ENCODE assay signal across 8 cellular contexts in genomic region chr18:7452331-7452730, GRCh38.
DNase-seq lines count a peak whose midpoint lies in the region; ATAC-seq and TF ChIP-seq lines count a peak whose summit lies in the region.

No MANE protein-coding gene starts in this region.

- H3K79me2 ChIP-seq in GM23338 (replicated peaks; ENCODE audit: insufficient read depth) (no peaks in the 10 kb centered on the region), parathyroid adenoma (no peaks in the 10 kb centered on the region)

- no peak overlapping the region for H3K4me2 ChIP-seq in GM23338
- no peak overlapping the region for H3K4me2 ChIP-seq in parathyroid adenoma (ENCODE audit: low read length)

- H3K4me3 Mint-ChIP-seq in GM23338 = no peak overlapping the region

- H2AFZ ChIP-seq in GM23338 (peak overlapping the region; percentile 91), parathyroid adenoma (no peak overlapping the region)

- TF ChIP-seq CTCF in AG09319 (IDR thresholded peaks at IDR 0.05; ENCODE audit: low read depth, low read length) (peak; percentile 64), GM23338 (conservative IDR thresholded peaks at IDR 0.05; ENCODE audit: low read depth in 2 of 2) (peak; percentile 66 to 70), fibroblast of pulmonary artery (IDR thresholded peaks at IDR 0.05; ENCODE audit: low read length, missing control alignments) (peak; percentile 72), parathyroid adenoma (IDR thresholded peaks at IDR 0.05) (peak; percentile 33)

- H3K9me3 Mint-ChIP-seq in GM23338 = no peaks in the 10 kb centered on the region

- no peak overlapping the region for H3K27ac ChIP-seq in GM23338 (ENCODE audit: low read depth)
- no peak overlapping the region for H3K27ac ChIP-seq in parathyroid adenoma

- ATAC-seq in GM23338 (peak; percentile 99), HG03135 (IDR thresholded peaks at IDR 0.05; ENCODE audit: unreplicated experiment) (no peak)

- H3F3A ChIP-seq in GM23338 (replicated peaks; ENCODE audit: low read depth) = no peaks in the 10 kb centered on the region

- H3K4me3 ChIP-seq in GM23338 = no peak overlapping the region
- H3K4me3 ChIP-seq in fibroblast of pulmonary artery (replicated peaks; ENCODE audit: low read depth, low read length) = no peak overlapping the region
- H3K4me3 ChIP-seq in parathyroid adenoma (ENCODE audit: low read depth, low read length) = no peak overlapping the region

- H3K27ac Mint-ChIP-seq in GM23338 = no peak overlapping the region; the same call in 1 of the 2 replicates

- peaks cover 10% of the 10 kb centered on the region for H3K27me3 Mint-ChIP-seq in GM23338 (ENCODE audit: insufficient read depth, low read depth, poor library complexity)

- no peaks in the 10 kb centered on the region for H3K36me3 Mint-ChIP-seq in GM23338 (ENCODE audit: low read depth)

- H3K9ac ChIP-seq in parathyroid adenoma = no peak overlapping the region

- H3K4me1 Mint-ChIP-seq in GM23338 = peaks cover 5% of the 10 kb centered on the region

- DNase-seq in AG09319 (ENCODE audit: extremely low read depth, low read depth) (no peak), GM23338 (ENCODE audit: low spot score) (peak; percentile 81), RKO (ENCODE audit: low spot score) (peak; percentile 60), fibroblast of pulmonary artery (ENCODE audit: low read depth) (peak; percentile 37), DMS153 treated with DMSO at 0.1 percent for 48 hours (lab: John Stamatoyannopoulos, UW; ENCODE audit: unreplicated experiment) (no peak)
- DNase-seq in stimulated activated CD4-positive, alpha-beta T cell treated with anti-CD3 and anti-CD28 coated beads, Interleukin-12 subunit alpha, Interleukin-12 subunit beta, amount 100 ng/mL, for 4 hours = no peak

- no peaks in the 10 kb centered on the region for H3K9me2 ChIP-seq in GM23338 (ENCODE audit: insufficient read depth)

- H4K20me1 ChIP-seq in GM23338 (replicated peaks; ENCODE audit: insufficient read depth) = no peaks in the 10 kb centered on the region

- H3K36me3 ChIP-seq in GM23338 (ENCODE audit: insufficient read depth) = no peaks in the 10 kb centered on the region
- no peaks in the 10 kb centered on the region for H3K36me3 ChIP-seq in parathyroid adenoma (ENCODE audit: control insufficient read depth, insufficient read depth, low read length)

- H3K4me1 ChIP-seq in GM23338 (ENCODE audit: insufficient read depth) (no peaks in the 10 kb centered on the region; the same call in 1 of the 2 replicates), parathyroid adenoma (no peaks in the 10 kb centered on the region)

- H3K9me3 ChIP-seq in parathyroid adenoma (ENCODE audit: control insufficient read depth, low read length) = no peaks in the 10 kb centered on the region

- H3K27me3 ChIP-seq in GM23338 (ENCODE audit: insufficient read depth) = no peaks in the 10 kb centered on the region
- no peaks in the 10 kb centered on the region for H3K27me3 ChIP-seq in parathyroid adenoma (ENCODE audit: control insufficient read depth, insufficient read depth, low read length)

TF ChIP-seq in GM23338, 12 proteins besides CTCF, POLR2A, EP300 and RAD21:
- TF ChIP-seq ZNF462 (CRISPR knock-in tag; IDR thresholded peaks at IDR 0.05) (no peak), JUNB (IDR thresholded peaks at IDR 0.05; ENCODE audit: unreplicated experiment) (no peak), EZH2 (IDR thresholded peaks at IDR 0.05; ENCODE audit: low read depth, unreplicated experiment) (no peak), REST (IDR thresholded peaks at IDR 0.05; ENCODE audit: unreplicated experiment) (no peak), STAT1 (IDR thresholded peaks at IDR 0.05; ENCODE audit: unreplicated experiment) (no peak), ETS1 (IDR thresholded peaks at IDR 0.05) (no peak)

Comparison
In these comparisons a context has a peak if more than half of its experiments do, and no peak if none do; other contexts are left out.
1. DNase-seq: peak in GM23338 (single experiment), RKO (single experiment) and fibroblast of pulmonary artery (single experiment); none in AG09319 (single experiment), DMS153 treated with DMSO at 0.1 percent for 48 hours (single experiment) and stimulated activated CD4-positive, alpha-beta T cell treated with anti-CD3 and anti-CD28 coated beads, Interleukin-12 subunit alpha, Interleukin-12 subunit beta, amount 100 ng/mL, for 4 hours (single experiment).
2. Peak in every context shown above with its lines, with median percentiles within 50 percentile points of each other: CTCF ChIP-seq.